11 cellular contexts compared by ENCODE assay signal in genomic region chr2:38533180-38533579, GRCh38.
A peak's percentile ranks its signal among the peaks of the same experiment; 100 is the strongest.
DNase-seq lines count a peak whose midpoint lies in the region; ATAC-seq and TF ChIP-seq lines count a peak whose summit lies in the region.
"Had no signal": no experiment of that assay in that cellular context is flagged by ENCODE, and none has a peak within 500 bp of the region (broad histone marks: within the 10 kb centered on the region; RNA-seq: fewer than 3 reads in every experiment).

No MANE protein-coding gene starts in this region.

- H3K36me3 ChIP-seq in OCI-LY7 (ENCODE audit: insufficient read depth, low read length) (no peaks in the 10 kb centered on the region), transverse colon (no peaks in the 10 kb centered on the region)

- H3K27ac ChIP-seq in OCI-LY7 (ENCODE audit: low read depth, low read length, poor library complexity, severe bottlenecking), result peak overlapping the region; percentile 83
- H3K27ac ChIP-seq in transverse colon, result peak overlapping the region; percentile 8 to 80 (median 54)
- H3K27ac ChIP-seq in RWPE1, result no peak overlapping the region
- H3K27ac ChIP-seq: 22Rv1 had no signal

- H3K4me3 Mint-ChIP-seq in activated CD4-positive, alpha-beta memory T cell treated with anti-CD3 and anti-CD28 coated beads for 36 hours, result no peak overlapping the region
- H3K4me3 Mint-ChIP-seq: activated naive CD4-positive, alpha-beta T cell treated with anti-CD3 and anti-CD28 coated beads, Interleukin-2, amount 50 U/mL, for 24 hours had no signal

- no TSS peak for BruUV-seq in OCI-LY7 (replicated peaks; lab: Mats Ljungman, UMichigan)

- TF ChIP-seq CTCF in OCI-LY7 (conservative IDR thresholded peaks at IDR 0.05; ENCODE audit: low read length) (no peak), transverse colon (IDR thresholded peaks at IDR 0.05) (no peak), RWPE1 (conservative IDR thresholded peaks at IDR 0.05; ENCODE audit: low read depth) (no peak)

- H3K27ac Mint-ChIP-seq in activated CD4-positive, alpha-beta memory T cell treated with anti-CD3 and anti-CD28 coated beads for 36 hours, result no peak overlapping the region
- H3K27ac Mint-ChIP-seq: activated naive CD4-positive, alpha-beta T cell treated with anti-CD3 and anti-CD28 coated beads, Interleukin-2, amount 50 U/mL, for 24 hours had no signal

- H3K4me1 Mint-ChIP-seq in activated CD4-positive, alpha-beta memory T cell treated with anti-CD3 and anti-CD28 coated beads for 36 hours (ENCODE audit: low read depth), result peaks cover 10% of the 10 kb centered on the region

- peaks cover 10% of the 10 kb centered on the region for H3K27me3 ChIP-seq in transverse colon

- no peaks in the 10 kb centered on the region for H3K9me2 ChIP-seq in OCI-LY7 (ENCODE audit: insufficient read depth, low read length)

- ATAC-seq in HG02973 (IDR thresholded peaks at IDR 0.05; ENCODE audit: unreplicated experiment), result peak; percentile 98
- ATAC-seq: HCT116 had no signal

- POLR2A ChIA-PET in OCI-LY7 (lab: Charles Lee), result interaction anchor here (0.6 to 3.4 kb wide), 22 partner anchors 10 to 218 kb away, joined by 3 to 44 read pairs (median 3); partner anchors contain the start of genes HNRNPLL and SRSF7
- POLR2A ChIA-PET in activated CD4-positive, alpha-beta memory T cell treated with anti-CD3 and anti-CD28 coated beads for 36 hours (lab: Charles Lee), result interaction anchor here (1.0 kb wide), 1 partner anchor 218 kb away, joined by 5 read pairs; the partner anchor contains the start of gene SRSF7
- POLR2A ChIA-PET in RWPE1 (lab: Yijun Ruan, JAX; ENCODE audit: low non-redundant PET), result no interaction called here

- H3K27me3 Mint-ChIP-seq in activated CD4-positive, alpha-beta memory T cell treated with anti-CD3 and anti-CD28 coated beads for 36 hours, result peaks cover 11% of the 10 kb centered on the region

- CTCF ChIA-PET in OCI-LY7 (lab: Charles Lee; ENCODE audit: unreplicated experiment), result interaction anchor here (0.5 to 2.0 kb wide), 7 partner anchors 9 to 159 kb away, joined by 3 to 14 read pairs (median 4); no protein-coding TSS in a partner anchor
- CTCF ChIA-PET in activated CD4-positive, alpha-beta memory T cell treated with anti-CD3 and anti-CD28 coated beads for 36 hours (lab: Charles Lee), result interaction anchor here (1.3 to 6.4 kb wide), 7 partner anchors 21 to 217 kb away, joined by 3 to 93 read pairs (median 5); no protein-coding TSS in a partner anchor
- CTCF ChIA-PET in RWPE1 (lab: Yijun Ruan, JAX), result interaction anchor here (0.6 kb wide), 1 partner anchor 847 kb away, joined by 3 read pairs; no protein-coding TSS in a partner anchor

- H3K4me3 ChIP-seq in OCI-LY7 (ENCODE audit: low read depth, low read length, poor library complexity, severe bottlenecking) (peak overlapping the region; percentile 8), transverse colon (no peak overlapping the region)

- no peaks in the 10 kb centered on the region for H3K9me3 ChIP-seq in OCI-LY7 (ENCODE audit: low read length)
- no peaks in the 10 kb centered on the region for H3K9me3 ChIP-seq in transverse colon

- WGBS in transverse colon (ENCODE audit: low coverage in 1 of 2), 2 donors, result 48 to 54% methylated on average over 4 to 9 of the region's 9 CpGs

- H2AFZ ChIP-seq in OCI-LY7 (ENCODE audit: low read length), result peak overlapping the region; percentile 86; the same call in 1 of the 2 replicates

- H3K4me1 ChIP-seq in OCI-LY7 (ENCODE audit: insufficient read depth, low read length, poor library complexity, severe bottlenecking), result peaks cover 63% of the 10 kb centered on the region
- H3K4me1 ChIP-seq in transverse colon, result peaks cover 5 to 23% (median 13%) of the 10 kb centered on the region in 4 donors

- H3K4me2 ChIP-seq in OCI-LY7 (ENCODE audit: low read length), result peak overlapping the region; percentile 59

- intact Hi-C loops in OCI-LY7 (cut with micrococcal nuclease; ENCODE audit: unreplicated experiment) (no loop called here), transverse colon (cut with DNase I; ENCODE audit: low total_unique reads) (loop anchor here (10.0 kb wide), 2 partner anchors 212 to 218 kb away; no protein-coding TSS in a partner anchor)
- intact Hi-C loops in activated CD4-positive, alpha-beta memory T cell treated with anti-CD3 and anti-CD28 coated beads for 36 hours (cut with micrococcal nuclease), result loop anchor here (10.0 kb wide), 1 partner anchor 302 kb away; no protein-coding TSS in a partner anchor

- no peaks in the 10 kb centered on the region for H3K79me2 ChIP-seq in OCI-LY7 (ENCODE audit: insufficient read depth, low read depth, low read length)

- TF ChIP-seq EP300 in transverse colon (IDR thresholded peaks at IDR 0.05; ENCODE audit: low read depth), result no peak

- peak; percentile 24 for DNase-seq in DMS53 (lab: John Stamatoyannopoulos, UW)
- no peak for DNase-seq in DMS53 treated with DMSO at 0.1 percent for 48 hours (lab: John Stamatoyannopoulos, UW; ENCODE audit: unreplicated experiment)
- DNase-seq in OCI-LY7 (ENCODE audit: low spot score), result peak; percentile 93
- DNase-seq in transverse colon, result peak; percentile 61
- DNase-seq in activated CD4-positive, alpha-beta memory T cell treated with anti-CD3 and anti-CD28 coated beads for 36 hours, result no peak
- DNase-seq in RWPE1 (ENCODE audit: low spot score), result no peak
- no peak for DNase-seq in HuH-7.5 (ENCODE audit: low spot score)

- H4K20me1 ChIP-seq in OCI-LY7 (ENCODE audit: insufficient read depth, low read length), result no peaks in the 10 kb centered on the region

- no peaks in the 10 kb centered on the region for H3K9me3 Mint-ChIP-seq in activated CD4-positive, alpha-beta memory T cell treated with anti-CD3 and anti-CD28 coated beads for 36 hours
- H3K9me3 Mint-ChIP-seq: activated naive CD4-positive, alpha-beta T cell treated with anti-CD3 and anti-CD28 coated beads, Interleukin-2, amount 50 U/mL, for 24 hours had no signal

- no peak for TF ChIP-seq POLR2A in transverse colon (IDR thresholded peaks at IDR 0.05)

- in situ Hi-C loops in transverse colon (cut with MboI; ENCODE audit: low pct_ligation_motif_present in 1 of 4, low pct_unique_long_range_greater_than_20kb in 1 of 4, low sequenced_read_pairs in 3 of 4), result no loop called here

- no peaks in the 10 kb centered on the region for H3K36me3 Mint-ChIP-seq in activated CD4-positive, alpha-beta memory T cell treated with anti-CD3 and anti-CD28 coated beads for 36 hours
- H3K36me3 Mint-ChIP-seq: activated naive CD4-positive, alpha-beta T cell treated with anti-CD3 and anti-CD28 coated beads, Interleukin-2, amount 50 U/mL, for 24 hours had no signal

Comparison
In these comparisons a context has a peak if more than half of its experiments do, and no peak if none do; other contexts are left out.
1. DNase-seq: peak in DMS53 (single experiment), OCI-LY7 (single experiment) and transverse colon (single experiment); none in DMS53 treated with DMSO at 0.1 percent for 48 hours (single experiment), activated CD4-positive, alpha-beta memory T cell treated with anti-CD3 and anti-CD28 coated beads for 36 hours (single experiment), RWPE1 (single experiment) and HuH-7.5 (single experiment).